2 cellular contexts compared by ENCODE assay signal in the genomic region with DNA sequence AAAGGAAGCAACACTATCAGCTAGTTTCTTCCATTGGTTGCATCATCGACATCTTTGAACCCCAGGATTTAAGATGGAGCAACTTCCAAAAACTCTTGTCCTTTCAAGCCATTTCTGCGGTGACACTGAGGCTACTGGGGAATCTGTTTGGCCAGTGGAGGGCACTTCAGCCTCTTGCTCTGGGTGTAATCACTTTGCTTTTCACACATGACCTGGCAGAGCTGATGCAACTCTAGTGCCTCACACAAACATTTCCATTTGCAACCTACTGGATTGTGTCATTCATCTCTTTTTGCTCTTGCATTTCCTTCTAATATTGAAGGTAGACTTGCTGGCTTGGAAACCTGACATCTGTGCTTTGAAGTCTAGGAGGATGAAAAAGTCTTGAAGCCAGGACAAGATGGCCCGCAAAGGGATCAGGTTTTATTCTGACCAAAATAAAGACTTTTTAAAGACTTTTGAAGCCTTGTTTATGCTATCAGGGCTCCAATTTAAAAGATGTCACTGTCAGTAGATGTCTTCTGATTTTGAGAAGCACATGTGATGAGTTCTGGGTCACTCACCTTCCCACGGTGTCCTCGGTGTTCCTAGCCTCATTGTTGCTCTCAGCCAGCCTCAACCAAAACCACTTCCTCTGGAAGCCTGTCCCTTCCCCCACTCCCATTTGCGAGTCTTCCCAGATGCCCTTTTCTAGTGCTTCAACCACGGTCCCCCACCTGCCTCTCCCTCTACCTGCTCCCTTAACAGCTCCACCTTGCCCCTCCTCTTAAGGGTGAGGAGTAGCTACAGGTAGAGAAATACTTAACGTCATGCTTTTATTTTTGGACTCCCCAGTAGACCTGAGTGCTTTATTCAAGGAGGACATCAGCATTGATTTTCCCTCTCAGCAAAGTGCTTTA.
TF ChIP-seq lines count a peak whose summit lies in the region.

No MANE protein-coding gene starts in this region.

TF ChIP-seq in A549, 52 proteins besides CTCF, POLR2A, EP300 and RAD21:
- no peak for TF ChIP-seq KDM5A (IDR thresholded peaks at IDR 0.05)
- TF ChIP-seq, protein P1, sequence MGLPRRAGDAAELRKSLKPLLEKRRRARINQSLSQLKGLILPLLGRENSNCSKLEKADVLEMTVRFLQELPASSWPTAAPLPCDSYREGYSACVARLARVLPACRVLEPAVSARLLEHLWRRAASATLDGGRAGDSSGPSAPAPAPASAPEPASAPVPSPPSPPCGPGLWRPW (IDR thresholded peaks at IDR 0.05) = peak; percentile 52; the same call in 1 of the 2 replicates
- TF ChIP-seq, protein P2, sequence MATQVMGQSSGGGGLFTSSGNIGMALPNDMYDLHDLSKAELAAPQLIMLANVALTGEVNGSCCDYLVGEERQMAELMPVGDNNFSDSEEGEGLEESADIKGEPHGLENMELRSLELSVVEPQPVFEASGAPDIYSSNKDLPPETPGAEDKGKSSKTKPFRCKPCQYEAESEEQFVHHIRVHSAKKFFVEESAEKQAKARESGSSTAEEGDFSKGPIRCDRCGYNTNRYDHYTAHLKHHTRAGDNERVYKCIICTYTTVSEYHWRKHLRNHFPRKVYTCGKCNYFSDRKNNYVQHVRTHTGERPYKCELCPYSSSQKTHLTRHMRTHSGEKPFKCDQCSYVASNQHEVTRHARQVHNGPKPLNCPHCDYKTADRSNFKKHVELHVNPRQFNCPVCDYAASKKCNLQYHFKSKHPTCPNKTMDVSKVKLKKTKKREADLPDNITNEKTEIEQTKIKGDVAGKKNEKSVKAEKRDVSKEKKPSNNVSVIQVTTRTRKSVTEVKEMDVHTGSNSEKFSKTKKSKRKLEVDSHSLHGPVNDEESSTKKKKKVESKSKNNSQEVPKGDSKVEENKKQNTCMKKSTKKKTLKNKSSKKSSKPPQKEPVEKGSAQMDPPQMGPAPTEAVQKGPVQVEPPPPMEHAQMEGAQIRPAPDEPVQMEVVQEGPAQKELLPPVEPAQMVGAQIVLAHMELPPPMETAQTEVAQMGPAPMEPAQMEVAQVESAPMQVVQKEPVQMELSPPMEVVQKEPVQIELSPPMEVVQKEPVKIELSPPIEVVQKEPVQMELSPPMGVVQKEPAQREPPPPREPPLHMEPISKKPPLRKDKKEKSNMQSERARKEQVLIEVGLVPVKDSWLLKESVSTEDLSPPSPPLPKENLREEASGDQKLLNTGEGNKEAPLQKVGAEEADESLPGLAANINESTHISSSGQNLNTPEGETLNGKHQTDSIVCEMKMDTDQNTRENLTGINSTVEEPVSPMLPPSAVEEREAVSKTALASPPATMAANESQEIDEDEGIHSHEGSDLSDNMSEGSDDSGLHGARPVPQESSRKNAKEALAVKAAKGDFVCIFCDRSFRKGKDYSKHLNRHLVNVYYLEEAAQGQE (IDR thresholded peaks at IDR 0.05) = no peak
- no peak for TF ChIP-seq ZC3H11A (IDR thresholded peaks at IDR 0.05)
- peak; percentile 83 to 85 for TF ChIP-seq CEBPB (IDR thresholded peaks at IDR 0.05)
- TF ChIP-seq, protein P3, sequence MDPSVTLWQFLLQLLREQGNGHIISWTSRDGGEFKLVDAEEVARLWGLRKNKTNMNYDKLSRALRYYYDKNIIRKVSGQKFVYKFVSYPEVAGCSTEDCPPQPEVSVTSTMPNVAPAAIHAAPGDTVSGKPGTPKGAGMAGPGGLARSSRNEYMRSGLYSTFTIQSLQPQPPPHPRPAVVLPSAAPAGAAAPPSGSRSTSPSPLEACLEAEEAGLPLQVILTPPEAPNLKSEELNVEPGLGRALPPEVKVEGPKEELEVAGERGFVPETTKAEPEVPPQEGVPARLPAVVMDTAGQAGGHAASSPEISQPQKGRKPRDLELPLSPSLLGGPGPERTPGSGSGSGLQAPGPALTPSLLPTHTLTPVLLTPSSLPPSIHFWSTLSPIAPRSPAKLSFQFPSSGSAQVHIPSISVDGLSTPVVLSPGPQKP (IDR thresholded peaks at IDR 0.05; ENCODE audit: low read depth, low read length) = no peak
- TF ChIP-seq, protein P4, sequence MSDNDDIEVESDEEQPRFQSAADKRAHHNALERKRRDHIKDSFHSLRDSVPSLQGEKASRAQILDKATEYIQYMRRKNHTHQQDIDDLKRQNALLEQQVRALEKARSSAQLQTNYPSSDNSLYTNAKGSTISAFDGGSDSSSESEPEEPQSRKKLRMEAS (IDR thresholded peaks at IDR 0.05) = 0 out of 2 replicates have a peak, but pooled peaks have one; percentile 33
- peak; percentile 85 for TF ChIP-seq SMC3 (IDR thresholded peaks at IDR 0.05)
- no peak for TF ChIP-seq JUNB (IDR thresholded peaks at IDR 0.05)
- TF ChIP-seq RCOR1 (IDR thresholded peaks at IDR 0.05; ENCODE audit: low read depth, low read length) = no peak
- TF ChIP-seq JUN (IDR thresholded peaks at IDR 0.05) = no peak
- TF ChIP-seq EHF (CRISPR knock-in tag; IDR thresholded peaks at IDR 0.05) = no peak
- TF ChIP-seq NR3C1 (IDR thresholded peaks at IDR 0.05) = no peak
- TF ChIP-seq GATA3 (IDR thresholded peaks at IDR 0.05; ENCODE audit: borderline replicate concordance) = no peak
- TF ChIP-seq ZSCAN20 (CRISPR knock-in tag; IDR thresholded peaks at IDR 0.05) = no peak
- TF ChIP-seq HDAC2 (IDR thresholded peaks at IDR 0.05) = no peak
- TF ChIP-seq ATOH8 (CRISPR knock-in tag; IDR thresholded peaks at IDR 0.05; ENCODE audit: low read depth) = no peak
- no peak for TF ChIP-seq ZFP36 (IDR thresholded peaks at IDR 0.05; ENCODE audit: borderline replicate concordance, partially characterized antibody)
- TF ChIP-seq BCL3 (IDR thresholded peaks at IDR 0.05) = peak; percentile 10; the same call in 1 of the 3 replicates

TF ChIP-seq in IMR-90, 13 proteins besides CTCF, POLR2A, EP300 and RAD21:
- TF ChIP-seq CEBPB (IDR thresholded peaks at IDR 0.05; ENCODE audit: low read depth, low read length) (peak; percentile 96), MAFK (IDR thresholded peaks at IDR 0.05; ENCODE audit: low read depth, low read length) (no peak), RFX5 (IDR thresholded peaks at IDR 0.05; ENCODE audit: low read depth, low read length) (no peak), SMC3 (IDR thresholded peaks at IDR 0.05; ENCODE audit: low read depth, low read length) (peak; percentile 86), FOS (IDR thresholded peaks at IDR 0.05; ENCODE audit: low read depth, low read length) (no peak), NFE2L2 (IDR thresholded peaks at IDR 0.05; ENCODE audit: low read depth, low read length) (no peak), BHLHE40 (IDR thresholded peaks at IDR 0.05; ENCODE audit: low read depth, low read length) (peak; percentile 62; the same call in 1 of the 2 replicates)
- TF ChIP-seq, protein P5, sequence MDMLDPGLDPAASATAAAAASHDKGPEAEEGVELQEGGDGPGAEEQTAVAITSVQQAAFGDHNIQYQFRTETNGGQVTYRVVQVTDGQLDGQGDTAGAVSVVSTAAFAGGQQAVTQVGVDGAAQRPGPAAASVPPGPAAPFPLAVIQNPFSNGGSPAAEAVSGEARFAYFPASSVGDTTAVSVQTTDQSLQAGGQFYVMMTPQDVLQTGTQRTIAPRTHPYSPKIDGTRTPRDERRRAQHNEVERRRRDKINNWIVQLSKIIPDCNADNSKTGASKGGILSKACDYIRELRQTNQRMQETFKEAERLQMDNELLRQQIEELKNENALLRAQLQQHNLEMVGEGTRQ (IDR thresholded peaks at IDR 0.05; ENCODE audit: low read depth, low read length) = peak; percentile 66; the same call in 1 of the 2 replicates
